Comparison of ENCODE assay signal across 8 cellular contexts in genomic region chr4:2468464-2469191, GRCh38. TPM values are rescaled to one million over a fixed set of nuclear protein-coding genes. Genes with fewer than 3 reads are reported as not detected.
DNase-seq lines count a peak whose midpoint lies in the region; ATAC-seq and TF ChIP-seq lines count a peak whose summit lies in the region.

A gene with protein sequence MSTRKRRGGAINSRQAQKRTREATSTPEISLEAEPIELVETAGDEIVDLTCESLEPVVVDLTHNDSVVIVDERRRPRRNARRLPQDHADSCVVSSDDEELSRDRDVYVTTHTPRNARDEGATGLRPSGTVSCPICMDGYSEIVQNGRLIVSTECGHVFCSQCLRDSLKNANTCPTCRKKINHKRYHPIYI (plus strand): TSS chr4:2469106. CDS start chr4:2490494, 21,388 bp downstream.

- H3K36me3 ChIP-seq in DND-41 (ENCODE audit: insufficient read depth, low read length) (peaks cover 35% of the 10 kb centered on the region), GM23248 (ENCODE audit: low read depth) (peaks cover 11% of the 10 kb centered on the region)
- H3K36me3 ChIP-seq in naive thymus-derived CD4-positive, alpha-beta T cell (ENCODE audit: control insufficient read depth in 2 of 3, insufficient read depth in 3 of 3, low read length in 3 of 3), result peaks cover 0 to 14% (median 7%) of the 10 kb centered on the region in 3 experiments

- H3K4me1 ChIP-seq in DND-41 (ENCODE audit: insufficient read depth, low read length) (peaks cover 41% of the 10 kb centered on the region), GM23248 (ENCODE audit: insufficient read depth) (peaks cover 17% of the 10 kb centered on the region; the same call in 1 of the 2 replicates)
- H3K4me1 ChIP-seq in naive thymus-derived CD4-positive, alpha-beta T cell (ENCODE audit: control insufficient read depth in 2 of 2, insufficient read depth in 2 of 2, low read length in 2 of 2), result peaks cover 31 to 37% of the 10 kb centered on the region in 2 donors

- peak within 1 kb of the TSS; percentile 95 for H3K4me3 Mint-ChIP-seq in activated T-helper 1 cell treated with anti-CD3 and anti-CD28 coated beads, Interleukin-12 subunit alpha, Interleukin-12 subunit beta, Interleukin-2, Interleukin-4 antibody, amounts not matched to agents 30 ng/mL and 10 ng/mL and 1 ng/mL, durations not matched to agents 14 hours and 24 hours and 36 hours
- H3K4me3 Mint-ChIP-seq in naive thymus-derived CD4-positive, alpha-beta T cell, result peak within 1 kb of the TSS; percentile 90 to 98 (median 95)
- peak within 1 kb of the TSS; percentile 97 to 98 for H3K4me3 Mint-ChIP-seq in stimulated activated naive B cell treated with anti-CD40 and anti-IgM and Interleukin-4, amounts not matched to agents 10 μg/mL and 1 μg/mL and 100 μg/mL, for 72 hours

- H3K27ac ChIP-seq in DND-41 (ENCODE audit: low read length), result peak within 1 kb of the TSS; percentile 96
- H3K27ac ChIP-seq in GM23248, result peak within 1 kb of the TSS; percentile 79
- peak within 1 kb of the TSS; percentile 94 for H3K27ac ChIP-seq in naive thymus-derived CD4-positive, alpha-beta T cell (ENCODE audit: low read depth, low read length)

- no peaks in the 10 kb centered on the region for H3K9me2 ChIP-seq in GM23248 (ENCODE audit: insufficient read depth)

- TF ChIP-seq CTCF in DND-41 (IDR thresholded peaks at IDR 0.05; ENCODE audit: borderline replicate concordance, extremely low read depth, low read length, poor library complexity, severe bottlenecking), result no peak

- H2AFZ ChIP-seq in DND-41 (ENCODE audit: low read depth, low read length) (peak within 1 kb of the TSS; percentile 88), GM23248 (peak within 1 kb of the TSS; percentile 85)

- WGBS in GM23248 (ENCODE audit: low coverage in 1 of 2, low lambda C conversion rate in 2 of 2, missing lambda C conversion rate in 2 of 2), 2 experiments, result 0 to 1% methylated on average over 71 to 73 of the region's 73 CpGs

- H4K20me1 ChIP-seq in DND-41 (ENCODE audit: insufficient read depth, low read length), result peaks cover 46% of the 10 kb centered on the region
- no peaks in the 10 kb centered on the region; the same call in 1 of the 2 replicates for H4K20me1 ChIP-seq in GM23248 (ENCODE audit: insufficient read depth)

- POLR2A ChIA-PET in naive thymus-derived CD4-positive, alpha-beta T cell (lab: Charles Lee), result interaction anchor here (0.6 to 3.4 kb wide), 26 partner anchors 9 to 785 kb away, joined by 3 to 51 read pairs (median 4); partner anchors contain the start of genes CFAP99, FAM193A, FAM53A and GRK4

- intact Hi-C loops in activated T-helper 1 cell treated with anti-CD3 and anti-CD28 coated beads, Interleukin-12 subunit alpha, Interleukin-12 subunit beta, Interleukin-2, Interleukin-4 antibody, amounts not matched to agents 30 ng/mL and 10 ng/mL and 1 ng/mL, durations not matched to agents 14 hours and 24 hours and 36 hours (cut with micrococcal nuclease), result loop anchor here (1.0 to 5.0 kb wide), 12 partner anchors 17 to 756 kb away; partner anchors contain the start of genes CFAP99, FAM193A, GRK4 and HAUS3
- intact Hi-C loops in naive thymus-derived CD4-positive, alpha-beta T cell (cut with micrococcal nuclease), result loop anchor here (1.0 to 5.0 kb wide), 17 partner anchors 17 to 756 kb away; partner anchors contain the start of genes CFAP99 (in 2 of the 2), FAM193A (in 2 of the 2), GRK4 (in 2 of the 2) and HAUS3 (in 2 of the 2)

- peak within 1 kb of the TSS; percentile 95 for H3K9ac ChIP-seq in DND-41 (ENCODE audit: low read depth, low read length)
- H3K9ac ChIP-seq in GM23248, result peak within 1 kb of the TSS; percentile 93

- H3K4me3 ChIP-seq in DND-41 (ENCODE audit: low read depth in 1 of 2, low read length in 2 of 2) (peak within 1 kb of the TSS; percentile 89 to 96), GM23248 (peak within 1 kb of the TSS; percentile 93)
- peak within 1 kb of the TSS; percentile 70 for H3K4me3 ChIP-seq in naive thymus-derived CD4-positive, alpha-beta T cell (ENCODE audit: low read length)

- DNase-seq in DND-41 (peak; percentile 97), GM23248 (peak; percentile 99), Kasumi-1 (lab: John Stamatoyannopoulos, UW) (peak; percentile 97 to 98), RPMI7951 (ENCODE audit: low read depth) (peak; percentile 94), fibroblast of gingiva (ENCODE audit: low read depth) (peak; percentile 96)
- DNase-seq in activated T-helper 1 cell treated with anti-CD3 and anti-CD28 coated beads, Interleukin-12 subunit alpha, Interleukin-12 subunit beta, Interleukin-2, Interleukin-4 antibody, amounts not matched to agents 30 ng/mL and 10 ng/mL and 1 ng/mL, durations not matched to agents 14 hours and 24 hours and 36 hours (ENCODE audit: low spot score), result peak; percentile 94
- peak; percentile 77 to 97 (median 96) for DNase-seq in naive thymus-derived CD4-positive, alpha-beta T cell
- peak; percentile 95 for DNase-seq in stimulated activated naive B cell treated with anti-CD40 and anti-IgM and Interleukin-4, amounts not matched to agents 10 μg/mL and 1 μg/mL and 100 μg/mL, for 72 hours

- in situ Hi-C loops in GM23248 (cut with MboI), result no loop called here

- peaks cover 26% of the 10 kb centered on the region for H3F3A ChIP-seq in GM23248 (ENCODE audit: insufficient read depth)

- peak; percentile 86 for ATAC-seq in DND-41 (ENCODE audit: insufficient read depth, low read depth)
- ATAC-seq in naive thymus-derived CD4-positive, alpha-beta T cell, result peak; percentile 93
- ATAC-seq in stimulated activated naive B cell treated with anti-CD40 and anti-IgM and Interleukin-4, amounts not matched to agents 10 μg/mL and 1 μg/mL and 100 μg/mL, for 72 hours (replicated peaks), result peak; percentile 85

- peak within 1 kb of the TSS; percentile 96 for H3K27ac Mint-ChIP-seq in activated T-helper 1 cell treated with anti-CD3 and anti-CD28 coated beads, Interleukin-12 subunit alpha, Interleukin-12 subunit beta, Interleukin-2, Interleukin-4 antibody, amounts not matched to agents 30 ng/mL and 10 ng/mL and 1 ng/mL, durations not matched to agents 14 hours and 24 hours and 36 hours
- H3K27ac Mint-ChIP-seq in naive thymus-derived CD4-positive, alpha-beta T cell, result peak within 1 kb of the TSS; percentile 95 to 98 (median 98)
- H3K27ac Mint-ChIP-seq in stimulated activated naive B cell treated with anti-CD40 and anti-IgM and Interleukin-4, amounts not matched to agents 10 μg/mL and 1 μg/mL and 100 μg/mL, for 72 hours, result peak within 1 kb of the TSS; percentile 99

- H3K4me1 Mint-ChIP-seq in activated T-helper 1 cell treated with anti-CD3 and anti-CD28 coated beads, Interleukin-12 subunit alpha, Interleukin-12 subunit beta, Interleukin-2, Interleukin-4 antibody, amounts not matched to agents 30 ng/mL and 10 ng/mL and 1 ng/mL, durations not matched to agents 14 hours and 24 hours and 36 hours (ENCODE audit: low read depth), result peaks cover 29% of the 10 kb centered on the region
- H3K4me1 Mint-ChIP-seq in naive thymus-derived CD4-positive, alpha-beta T cell, result peaks cover 40 to 66% (median 53%) of the 10 kb centered on the region in 7 donors
- peaks cover 22 to 47% of the 10 kb centered on the region in 2 donors for H3K4me1 Mint-ChIP-seq in stimulated activated naive B cell treated with anti-CD40 and anti-IgM and Interleukin-4, amounts not matched to agents 10 μg/mL and 1 μg/mL and 100 μg/mL, for 72 hours

- H3K79me2 ChIP-seq in DND-41 (ENCODE audit: insufficient read depth, low read length) (peaks cover 62% of the 10 kb centered on the region), GM23248 (ENCODE audit: insufficient read depth) (peaks cover 69% of the 10 kb centered on the region)

- H3K9me3 ChIP-seq in DND-41 (ENCODE audit: insufficient read depth, low read length, severe bottlenecking) (no peaks in the 10 kb centered on the region), GM23248 (ENCODE audit: low read depth) (no peaks in the 10 kb centered on the region)
- no peaks in the 10 kb centered on the region for H3K9me3 ChIP-seq in naive thymus-derived CD4-positive, alpha-beta T cell (ENCODE audit: control insufficient read depth in 2 of 3, low read length in 3 of 3)

- H3K4me2 ChIP-seq in DND-41 (ENCODE audit: insufficient read depth, low read length) (peak within 1 kb of the TSS; percentile 87), GM23248 (ENCODE audit: unreplicated experiment) (peak within 1 kb of the TSS; percentile 98)

- H3K36me3 Mint-ChIP-seq in activated T-helper 1 cell treated with anti-CD3 and anti-CD28 coated beads, Interleukin-12 subunit alpha, Interleukin-12 subunit beta, Interleukin-2, Interleukin-4 antibody, amounts not matched to agents 30 ng/mL and 10 ng/mL and 1 ng/mL, durations not matched to agents 14 hours and 24 hours and 36 hours (ENCODE audit: low read depth), result peaks cover 35% of the 10 kb centered on the region
- peaks cover 0 to 29% (median 4%) of the 10 kb centered on the region in 5 donors for H3K36me3 Mint-ChIP-seq in naive thymus-derived CD4-positive, alpha-beta T cell
- H3K36me3 Mint-ChIP-seq in stimulated activated naive B cell treated with anti-CD40 and anti-IgM and Interleukin-4, amounts not matched to agents 10 μg/mL and 1 μg/mL and 100 μg/mL, for 72 hours, result peaks cover 21 to 27% of the 10 kb centered on the region in 2 donors

- CTCF ChIA-PET in naive thymus-derived CD4-positive, alpha-beta T cell (lab: Charles Lee), result interaction anchor here (0.9 kb wide), 1 partner anchor 19 kb away, joined by 3 read pairs; no protein-coding TSS in a partner anchor

- H3K27me3 ChIP-seq in DND-41 (ENCODE audit: insufficient read depth, low read length, poor library complexity), result peaks cover 3% of the 10 kb centered on the region
- no peaks in the 10 kb centered on the region for H3K27me3 ChIP-seq in GM23248 (replicated peaks; ENCODE audit: insufficient read depth)
- no peaks in the 10 kb centered on the region for H3K27me3 ChIP-seq in naive thymus-derived CD4-positive, alpha-beta T cell (ENCODE audit: control insufficient read depth in 2 of 2, insufficient read depth in 2 of 2, low read length in 2 of 2)

- peaks cover under 1% of the 10 kb centered on the region for H3K27me3 Mint-ChIP-seq in activated T-helper 1 cell treated with anti-CD3 and anti-CD28 coated beads, Interleukin-12 subunit alpha, Interleukin-12 subunit beta, Interleukin-2, Interleukin-4 antibody, amounts not matched to agents 30 ng/mL and 10 ng/mL and 1 ng/mL, durations not matched to agents 14 hours and 24 hours and 36 hours (ENCODE audit: insufficient read depth)
- H3K27me3 Mint-ChIP-seq in naive thymus-derived CD4-positive, alpha-beta T cell, result peaks cover 0 to 5% (median 0%) of the 10 kb centered on the region in 5 donors
- H3K27me3 Mint-ChIP-seq in stimulated activated naive B cell treated with anti-CD40 and anti-IgM and Interleukin-4, amounts not matched to agents 10 μg/mL and 1 μg/mL and 100 μg/mL, for 72 hours, result peaks cover 2% of the 10 kb centered on the region in 2 donors

- H3K9me3 Mint-ChIP-seq in activated T-helper 1 cell treated with anti-CD3 and anti-CD28 coated beads, Interleukin-12 subunit alpha, Interleukin-12 subunit beta, Interleukin-2, Interleukin-4 antibody, amounts not matched to agents 30 ng/mL and 10 ng/mL and 1 ng/mL, durations not matched to agents 14 hours and 24 hours and 36 hours, result no peaks in the 10 kb centered on the region
- H3K9me3 Mint-ChIP-seq in naive thymus-derived CD4-positive, alpha-beta T cell, result no peaks in the 10 kb centered on the region
- no peaks in the 10 kb centered on the region for H3K9me3 Mint-ChIP-seq in stimulated activated naive B cell treated with anti-CD40 and anti-IgM and Interleukin-4, amounts not matched to agents 10 μg/mL and 1 μg/mL and 100 μg/mL, for 72 hours

RNA-seq across cellular contexts. Expression of the gene that starts here (rescaled TPM):
- 66.5 and 67.5 TPM in 2 replicates for total RNA-seq in GM23248 (2014; rRNA removed; shearing (Covaris generic))
- 63.1 and 67.8 TPM in 2 replicates for polyA plus RNA-seq in GM23248 (2016; fragmentation: Nextera tagmentation; extraction: Ambion mirVana)
- 42.4 and 58.2 TPM in 2 replicates for total RNA-seq in RPMI7951 (2014; rRNA removed; shearing (Covaris generic))
- total RNA-seq in activated T-helper 1 cell treated with anti-CD3 and anti-CD28 coated beads, Interleukin-12 subunit alpha, Interleukin-12 subunit beta, Interleukin-2, Interleukin-4 antibody, amounts not matched to agents 30 ng/mL and 10 ng/mL and 1 ng/mL, durations not matched to agents 14 hours and 24 hours and 36 hours, result 93.7 and 112 TPM in 2 replicates
- total RNA-seq in naive thymus-derived CD4-positive, alpha-beta T cell, result 100 to 1,000 TPM in 1 of 5 experiments, 10 to 100 TPM in 4; 80.7 to 101 (median 91.8) TPM
- polyA plus RNA-seq in naive thymus-derived CD4-positive, alpha-beta T cell, result 10 to 100 TPM; 69.4 to 96.8 TPM

Comparison
In these comparisons a context has a peak if more than half of its experiments do, and no peak if none do; other contexts are left out.
1. Peak in every context shown above with its lines: DNase-seq, ATAC-seq, H3K4me3 ChIP-seq and H3K27ac ChIP-seq.